Comparison of ENCODE assay signal across 17 cellular contexts in genomic region chr5:29218829-29219228, GRCh38.
"Had no signal": no experiment of that assay in that cellular context is flagged by ENCODE, and none has a peak within 500 bp of the region (broad histone marks: within the 10 kb centered on the region; RNA-seq: fewer than 3 reads in every experiment).

No MANE protein-coding gene starts in this region.

- H3K4me3 ChIP-seq: MG63 had no signal

- H3K9me3 ChIP-seq: MG63 had no signal

- H3K27ac ChIP-seq: RWPE1 had no signal

- H3K36me3 ChIP-seq: MG63 had no signal

- H3K27me3 ChIP-seq: MG63 had no signal

- ATAC-seq: HepG2, Panc1, SK-N-SH treated with all-trans-retinoic acid at 6 μM for 48 hours had no signal

- DNase-seq: IMR-90, Karpas-422, KG1, MG63, NCI-H1092, NCI-H1417 treated with DMSO at 0.1 percent for 48 hours, NCI-H1694 treated with DMSO at 0.1 percent for 48 hours, NCI-H1930, NCI-H2107, NCI-H2227 treated with DMSO at 0.1 percent for 48 hours, NCI-H526 treated with DMSO at 0.1 percent for 48 hours, NCI-H774, SHP77 had no signal
